Comparison of ENCODE assay signal across 22 cellular contexts in genomic region chr16:14089283-14089823, GRCh38. TPM values are rescaled to one million over a fixed set of nuclear protein-coding genes. Genes with fewer than 3 reads are reported as not detected.
A peak's percentile ranks its signal among the peaks of the same experiment; 100 is the strongest.
DNase-seq lines count a peak whose midpoint lies in the region; ATAC-seq, FAIRE-seq and TF ChIP-seq lines count a peak whose summit lies in the region.
"Had no signal": no experiment of that assay in that cellular context is flagged by ENCODE, and none has a peak within 500 bp of the region (broad histone marks: within the 10 kb centered on the region; RNA-seq: fewer than 3 reads in every experiment).

No MANE protein-coding gene starts in this region.

- H3K27ac ChIP-seq in caudate nucleus (ENCODE audit: low read depth, low read length) = peak overlapping the region; percentile 52
- peak overlapping the region in 2 of 3 donors; percentile 70 to 79 for H3K27ac ChIP-seq in right lobe of liver
- peak overlapping the region; percentile 38 for H3K27ac ChIP-seq in urinary bladder (ENCODE audit: low read depth)
- H3K27ac ChIP-seq: A549, GM23248 had no signal

- H3K27me3 Mint-ChIP-seq in natural killer cell (ENCODE audit: low read depth in 2 of 2) = no peaks in the 10 kb centered on the region
- H3K27me3 Mint-ChIP-seq: CD4-positive, alpha-beta T cell had no signal

- no peak for TF ChIP-seq POLR2A in H54 (IDR thresholded peaks at IDR 0.05; ENCODE audit: low read depth, low read length)
- no peak for TF ChIP-seq POLR2A in right lobe of liver (IDR thresholded peaks at IDR 0.05)
- no peak for TF ChIP-seq POLR2A in erythroblast (IDR thresholded peaks at IDR 0.05; ENCODE audit: low read length)

- H3K4me1 Mint-ChIP-seq in natural killer cell = peaks cover 0 to 16% of the 10 kb centered on the region in 2 donors

- H3K4me3 Mint-ChIP-seq in natural killer cell = no peak overlapping the region
- H3K4me3 Mint-ChIP-seq: CD4-positive, alpha-beta T cell had no signal

- TF ChIP-seq CTCF in right lobe of liver (IDR thresholded peaks at IDR 0.05) = no peak
- TF ChIP-seq CTCF in natural killer cell (IDR thresholded peaks at IDR 0.05) = no peak

- no peaks in the 10 kb centered on the region for H3K27me3 ChIP-seq in right lobe of liver

- no peaks in the 10 kb centered on the region for H3K36me3 Mint-ChIP-seq in natural killer cell

- H3K9me3 Mint-ChIP-seq in natural killer cell = no peaks in the 10 kb centered on the region
- H3K9me3 Mint-ChIP-seq: CD4-positive, alpha-beta T cell had no signal

- H3K4me1 ChIP-seq in right lobe of liver (peaks cover 0 to 26% (median 0%) of the 10 kb centered on the region in 4 donors), urinary bladder (ENCODE audit: insufficient read depth) (peaks cover 1% of the 10 kb centered on the region)

- H3K27ac Mint-ChIP-seq in natural killer cell = no peak overlapping the region
- H3K27ac Mint-ChIP-seq: CD4-positive, alpha-beta T cell had no signal

- H3K36me3 ChIP-seq in right lobe of liver (no peaks in the 10 kb centered on the region), urinary bladder (ENCODE audit: insufficient read depth) (no peaks in the 10 kb centered on the region)

- H3K4me3 ChIP-seq in right lobe of liver = peak overlapping the region in 1 of 3 donors; percentile 24
- no peak overlapping the region for H3K4me3 ChIP-seq in urinary bladder (ENCODE audit: low read depth, low read length)
- H3K4me3 ChIP-seq: A549, GM23248 had no signal

- FAIRE-seq in H54 (lab: Jason Lieb, UNC) = peak; percentile 55
- FAIRE-seq: A549, GM12891, GM19239 had no signal

- ATAC-seq in right lobe of liver (no peak), natural killer cell (no peak)
- ATAC-seq: A549 had no signal

- H3K9me3 ChIP-seq in right lobe of liver = no peaks in the 10 kb centered on the region
- H3K9me3 ChIP-seq: A549 had no signal

- 100% methylated on average over 1 of the region's 1 CpG for WGBS in right lobe of liver (ENCODE audit: insufficient coverage, low coverage, low lambda C conversion rate, missing lambda C conversion rate)
- 100% methylated on average over 1 of the region's 1 CpG for WGBS in urinary bladder

- intact Hi-C loops in right lobe of liver (cut with DNase I) = no loop called here
- intact Hi-C loops in natural killer cell (cut with micrococcal nuclease) = no loop called here

- DNase-seq in H54 (ENCODE audit: insufficient read length, low spot score) = no peak
- DNase-seq in caudate nucleus (lab: John Stamatoyannopoulos, UW) = no peak
- no peak for DNase-seq in right lobe of liver
- DNase-seq in natural killer cell = no peak
- DNase-seq in erythroblast (lab: John Stamatoyannopoulos, UW) = no peak
- DNase-seq in NAMALWA (ENCODE audit: low spot score) = no peak
- DNase-seq: CD4-positive, alpha-beta T cell; GM23248; HCEC 1CT; KBM-7; MV-4-11; NCI-H1417; NCI-H187 treated with DMSO at 0.1 percent for 48 hours; NCI-H226; NCI-H524; NCI-H82; OCI-M1; Right ventricle myocardium superior had no signal

RNA-seq across cellular contexts. Expression of gene MRTFB, which starts 18.2 kb away (rescaled TPM):
- 10 to 100 TPM; 15.7 to 23.9 (median 18.6) TPM for total RNA-seq in right lobe of liver
- 42.8 TPM for total RNA-seq in urinary bladder
- polyA plus RNA-seq in urinary bladder = 18.9 TPM
- 10 to 100 TPM; 12.8 to 22.8 (median 19.6) TPM for total RNA-seq in natural killer cell
